Comparison of ENCODE assay signal across 11 cellular contexts in genomic region chr16:57013268-57013667, GRCh38. TPM values are rescaled to one million over a fixed set of nuclear protein-coding genes. Genes with fewer than 3 reads are reported as not detected.
DNase-seq lines count a peak whose midpoint lies in the region; ATAC-seq and TF ChIP-seq lines count a peak whose summit lies in the region.
"Had no signal": no experiment of that assay in that cellular context is flagged by ENCODE, and none has a peak within 500 bp of the region (broad histone marks: within the 10 kb centered on the region; RNA-seq: fewer than 3 reads in every experiment).

No MANE protein-coding gene starts in this region.

- ATAC-seq in CD4-positive, CD25-positive, alpha-beta regulatory T cell (ENCODE audit: low read depth in 2 of 2) = no peak
- ATAC-seq in left lung = peak; percentile 65
- no peak for ATAC-seq in psoas muscle

- H3K27me3 Mint-ChIP-seq in CD4-positive, CD25-positive, alpha-beta regulatory T cell = no peaks in the 10 kb centered on the region
- no peaks in the 10 kb centered on the region for H3K27me3 Mint-ChIP-seq in activated naive CD8-positive, alpha-beta T cell treated with anti-CD3 and anti-CD28 coated beads for 36 hours

- H3K4me3 Mint-ChIP-seq in CD4-positive, CD25-positive, alpha-beta regulatory T cell = peak overlapping the region in 3 of 4 donors; percentile 73 to 91 (median 78)
- H3K4me3 Mint-ChIP-seq in activated naive CD8-positive, alpha-beta T cell treated with anti-CD3 and anti-CD28 coated beads for 36 hours = peak overlapping the region; percentile 40

- H3K36me3 ChIP-seq in CD4-positive, CD25-positive, alpha-beta regulatory T cell (ENCODE audit: control insufficient read depth, insufficient read depth, low read length) = peaks cover 22% of the 10 kb centered on the region
- H3K36me3 ChIP-seq in left lung (peaks cover 0 to 14% of the 10 kb centered on the region in 2 donors), testis (ENCODE audit: low read depth, missing control alignments) (no peaks in the 10 kb centered on the region), psoas muscle (ENCODE audit: insufficient read depth in 1 of 2, low read depth in 1 of 2) (no peaks in the 10 kb centered on the region)

- H3K9me3 Mint-ChIP-seq in CD4-positive, CD25-positive, alpha-beta regulatory T cell = no peaks in the 10 kb centered on the region
- no peaks in the 10 kb centered on the region for H3K9me3 Mint-ChIP-seq in activated naive CD8-positive, alpha-beta T cell treated with anti-CD3 and anti-CD28 coated beads for 36 hours

- no peaks in the 10 kb centered on the region for H3K9me3 ChIP-seq in CD4-positive, CD25-positive, alpha-beta regulatory T cell (ENCODE audit: control insufficient read depth in 2 of 2, low read length in 2 of 2)
- H3K9me3 ChIP-seq in left lung (no peaks in the 10 kb centered on the region), testis (no peaks in the 10 kb centered on the region), psoas muscle (peaks cover 6% of the 10 kb centered on the region)
- H3K9me3 ChIP-seq: tibial artery had no signal

- WGBS in testis, 2 donors = 77 to 88% methylated on average over 2 of the region's 2 CpGs
- 72 to 82% (median 74%) methylated on average over 2 of the region's 2 CpGs for WGBS in psoas muscle, 3 donors

- DNase-seq in CD4-positive, CD25-positive, alpha-beta regulatory T cell = no peak
- peak; percentile 61 for DNase-seq in HT1080 (ENCODE audit: low read depth)
- DNase-seq in activated naive CD8-positive, alpha-beta T cell treated with anti-CD3 and anti-CD28 coated beads for 36 hours = no peak
- DNase-seq in left lung = no peak
- DNase-seq in GM19240 (ENCODE audit: insufficient read length, low spot score) = no peak
- DNase-seq in dorsolateral prefrontal cortex = no peak
- no peak for DNase-seq in testis
- DNase-seq in psoas muscle = no peak
- DNase-seq: H7; stimulated activated CD4-positive, alpha-beta T cell treated with anti-CD3 and anti-CD28 coated beads, Interleukin-4, amount 100 ng/mL, for 1 hour; tibial artery had no signal

- no peaks in the 10 kb centered on the region for H3K27me3 ChIP-seq in CD4-positive, CD25-positive, alpha-beta regulatory T cell (ENCODE audit: control insufficient read depth, insufficient read depth, low read length)
- H3K27me3 ChIP-seq in left lung (no peaks in the 10 kb centered on the region), dorsolateral prefrontal cortex (no peaks in the 10 kb centered on the region), testis (no peaks in the 10 kb centered on the region), psoas muscle (ENCODE audit: insufficient read depth in 3 of 3, low read length in 2 of 3) (no peaks in the 10 kb centered on the region)
- H3K27me3 ChIP-seq: tibial artery had no signal

- TF ChIP-seq POLR2A in testis (IDR thresholded peaks at IDR 0.05) = no peak

- H3K4me3 ChIP-seq in CD4-positive, CD25-positive, alpha-beta regulatory T cell (ENCODE audit: low read depth, low read length) = peak overlapping the region; percentile 72
- H3K4me3 ChIP-seq in left lung (no peak overlapping the region), dorsolateral prefrontal cortex (no peak overlapping the region), testis (no peak overlapping the region), psoas muscle (no peak overlapping the region)
- H3K4me3 ChIP-seq: tibial artery had no signal

- intact Hi-C loops in left lung (cut with DNase I) = no loop called here
- intact Hi-C loops in dorsolateral prefrontal cortex (cut with DNase I) = no loop called here
- intact Hi-C loops in testis (cut with DNase I; ENCODE audit: low total_unique reads) = no loop called here
- intact Hi-C loops in psoas muscle (cut with DNase I) = no loop called here

- peaks cover 84% of the 10 kb centered on the region for H3K4me1 ChIP-seq in CD4-positive, CD25-positive, alpha-beta regulatory T cell (ENCODE audit: control insufficient read depth, insufficient read depth, low read length, poor library complexity, severe bottlenecking)
- peaks cover 5 to 59% of the 10 kb centered on the region in 2 donors for H3K4me1 ChIP-seq in left lung
- no peaks in the 10 kb centered on the region for H3K4me1 ChIP-seq in testis
- no peaks in the 10 kb centered on the region for H3K4me1 ChIP-seq in psoas muscle
- H3K4me1 ChIP-seq: tibial artery had no signal

- no peak for TF ChIP-seq CTCF in left lung (IDR thresholded peaks at IDR 0.05)
- TF ChIP-seq CTCF in dorsolateral prefrontal cortex (IDR thresholded peaks at IDR 0.05 in 54 of 56, conservative IDR thresholded peaks at IDR 0.05 in 2 of 56; ENCODE audit: low read depth in 1 of 56, partially characterized antibody in 56 of 56) = no peak
- no peak for TF ChIP-seq CTCF in testis (IDR thresholded peaks at IDR 0.05)
- no peak for TF ChIP-seq CTCF in psoas muscle (IDR thresholded peaks at IDR 0.05)

- peak overlapping the region; percentile 89 for H3K27ac ChIP-seq in CD4-positive, CD25-positive, alpha-beta regulatory T cell (ENCODE audit: insufficient read depth, low read length, poor library complexity, severe bottlenecking)
- H3K27ac ChIP-seq in left lung = peak overlapping the region in 1 of 2 donors; percentile 76
- no peak overlapping the region for H3K27ac ChIP-seq in dorsolateral prefrontal cortex
- no peak overlapping the region for H3K27ac ChIP-seq in testis
- H3K27ac ChIP-seq in psoas muscle = no peak overlapping the region
- H3K27ac ChIP-seq: tibial artery had no signal

- peaks cover 33% of the 10 kb centered on the region for H3K36me3 Mint-ChIP-seq in CD4-positive, CD25-positive, alpha-beta regulatory T cell
- peaks cover 60% of the 10 kb centered on the region for H3K36me3 Mint-ChIP-seq in activated naive CD8-positive, alpha-beta T cell treated with anti-CD3 and anti-CD28 coated beads for 36 hours

- H3K4me1 Mint-ChIP-seq in CD4-positive, CD25-positive, alpha-beta regulatory T cell = peaks cover 29 to 92% (median 59%) of the 10 kb centered on the region in 4 donors
- peaks cover 73% of the 10 kb centered on the region for H3K4me1 Mint-ChIP-seq in activated naive CD8-positive, alpha-beta T cell treated with anti-CD3 and anti-CD28 coated beads for 36 hours

- peak overlapping the region; percentile 91 to 99 (median 93) for H3K27ac Mint-ChIP-seq in CD4-positive, CD25-positive, alpha-beta regulatory T cell
- H3K27ac Mint-ChIP-seq in activated naive CD8-positive, alpha-beta T cell treated with anti-CD3 and anti-CD28 coated beads for 36 hours = peak overlapping the region; percentile 98

RNA-seq across cellular contexts. Expression of gene NLRC5, which starts 23.9 kb away (rescaled TPM):
- 842 TPM for total RNA-seq in CD4-positive, CD25-positive, alpha-beta regulatory T cell
- 100 to 1,000 TPM in 1 of 4 donors, 10 to 100 TPM in 3; 75.3 to 112 (median 97.2) TPM for polyA plus RNA-seq in CD4-positive, CD25-positive, alpha-beta regulatory T cell
- total RNA-seq in HT1080 (2014; rRNA removed; shearing (Covaris generic)) = 13.6 and 14.3 TPM in 2 replicates
- polyA plus RNA-seq in HT1080 (2015; cell fraction: cytosol; rRNA removed) = 3.6 and 5.9 TPM in 2 replicates
- polyA plus RNA-seq in HT1080 (2015; cell fraction: nucleus; rRNA removed) = 18.2 and 19.3 TPM in 2 replicates
- 100 to 1,000 TPM; 142 to 151 TPM for total RNA-seq in activated naive CD8-positive, alpha-beta T cell treated with anti-CD3 and anti-CD28 coated beads for 36 hours
- 10 to 100 TPM; 26.8 to 93.3 TPM for total RNA-seq in left lung
- total RNA-seq in dorsolateral prefrontal cortex = 10 to 100 TPM in 103 of 120 experiments, 1 to 10 TPM in 17; 6.0 to 50.1 (median 15.6) TPM
- 10 to 100 TPM; 12.0 to 14.9 TPM for total RNA-seq in testis
- polyA plus RNA-seq in testis (ENCODE audit: insufficient read depth, low read depth, low replicate concordance) = 10.3 TPM
- total RNA-seq in psoas muscle = 10 to 100 TPM in 1 of 4 donors, 1 to 10 TPM in 3; 6.4 to 13.6 (median 7.8) TPM
- polyA plus RNA-seq in psoas muscle = 1 to 10 TPM; 2.3 to 4.5 (median 2.7) TPM

RNA-seq across cellular contexts. Expression of gene CETP, which starts 51.5 kb away (rescaled TPM):
- not detected for total RNA-seq in CD4-positive, CD25-positive, alpha-beta regulatory T cell
- polyA plus RNA-seq in CD4-positive, CD25-positive, alpha-beta regulatory T cell = under 1 TPM in 1 of 4 donors, not detected in 3; 0.27 TPM
- not detected in 2 replicates for total RNA-seq in HT1080 (2014; rRNA removed; shearing (Covaris generic))
- polyA plus RNA-seq in HT1080 (2015; cell fraction: cytosol; rRNA removed) = not detected in 2 replicates
- polyA plus RNA-seq in HT1080 (2015; cell fraction: nucleus; rRNA removed) = not detected in 2 replicates
- total RNA-seq in activated naive CD8-positive, alpha-beta T cell treated with anti-CD3 and anti-CD28 coated beads for 36 hours = under 1 TPM in 1 of 2 experiments, not detected in 1; 0.12 TPM
- total RNA-seq in left lung = under 1 TPM; 0.58 to 0.82 TPM
- 1 to 10 TPM in 4 of 120 experiments, under 1 TPM in 40, not detected in 76; 0.23 to 1.6 (median 0.50) TPM for total RNA-seq in dorsolateral prefrontal cortex
- total RNA-seq in testis = under 1 TPM; 0.24 to 0.50 TPM
- 0.69 TPM for polyA plus RNA-seq in testis (ENCODE audit: insufficient read depth, low read depth, low replicate concordance)
- total RNA-seq in psoas muscle = under 1 TPM in 3 of 4 donors, not detected in 1; 0.17 to 0.67 (median 0.19) TPM
- under 1 TPM in 2 of 3 donors, not detected in 1; 0.05 to 0.14 TPM for polyA plus RNA-seq in psoas muscle
- total RNA-seq: H7 had no signal
